8 cellular contexts compared by ENCODE assay signal in the genomic region with DNA sequence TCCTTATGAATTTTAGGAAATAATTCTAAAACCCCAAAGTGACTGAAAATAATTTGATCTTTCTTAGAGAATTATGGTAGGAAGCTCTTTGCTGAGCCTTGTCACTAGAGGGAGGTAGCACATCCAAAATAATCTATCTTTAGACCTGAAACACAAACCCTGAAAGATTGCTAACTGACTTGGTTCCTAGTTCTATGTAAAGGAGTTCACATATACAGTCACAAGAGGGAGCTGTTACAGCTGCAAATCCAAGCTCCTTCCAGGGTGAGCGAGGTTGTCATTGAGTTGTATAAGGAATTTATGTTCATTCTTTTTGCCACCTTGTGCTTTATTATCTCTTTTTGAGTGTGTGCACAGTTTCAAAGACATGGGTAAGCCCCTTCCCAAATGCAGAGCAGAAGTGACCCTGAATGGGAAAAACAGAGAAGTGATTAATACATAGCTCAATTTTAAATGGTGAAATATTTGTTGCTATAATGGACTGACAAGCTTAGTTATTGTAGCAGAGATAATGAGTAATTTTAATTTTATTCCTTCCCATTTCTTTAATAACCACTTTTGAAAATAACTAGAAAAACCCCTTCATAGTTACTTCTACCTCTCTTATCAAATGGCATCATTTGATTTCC.
DNase-seq lines count a peak whose midpoint lies in the region; ATAC-seq and TF ChIP-seq lines count a peak whose summit lies in the region.

No MANE protein-coding gene starts in this region.

- DNase-seq in NCI-H2227 (lab: John Stamatoyannopoulos, UW; ENCODE audit: unreplicated experiment) (peak; percentile 48), amniotic stem cell (lab: John Stamatoyannopoulos, UW) (peak; percentile 47), inferior parietal cortex (ENCODE audit: extremely low spot score) (peak; percentile 14), NCI-H2107 (lab: John Stamatoyannopoulos, UW) (no peak)
- no peak for DNase-seq in stimulated activated CD4-positive, alpha-beta T cell treated with anti-CD3 and anti-CD28 coated beads, Interleukin-4, amount 100 ng/mL, for 4 hours

- peak; percentile 74 for ATAC-seq in GM18868 (IDR thresholded peaks at IDR 0.05; ENCODE audit: unreplicated experiment)
- ATAC-seq in HG03135 (IDR thresholded peaks at IDR 0.05; ENCODE audit: unreplicated experiment) = no peak

- no peak overlapping the region for H3K27ac ChIP-seq in C4-2B

- peak; percentile 82 for TF ChIP-seq CTCF in C4-2B (conservative IDR thresholded peaks at IDR 0.05)

Comparison
In these comparisons a context has a peak if more than half of its experiments do, and no peak if none do; other contexts are left out.
1. DNase-seq: peak in NCI-H2227 (single experiment), amniotic stem cell (single experiment) and inferior parietal cortex (single experiment); none in stimulated activated CD4-positive, alpha-beta T cell treated with anti-CD3 and anti-CD28 coated beads, Interleukin-4, amount 100 ng/mL, for 4 hours (0 of 2) and NCI-H2107 (single experiment).